ENCODE assay signal across 8 cellular contexts in genomic region chr6:62285612-62286469, GRCh38. TPM values are rescaled to one million over a fixed set of nuclear protein-coding genes. Genes with fewer than 3 reads are reported as not detected.
A peak's percentile ranks its signal among the peaks of the same experiment; 100 is the strongest.
DNase-seq lines count a peak whose midpoint lies in the region; ATAC-seq and TF ChIP-seq lines count a peak whose summit lies in the region.

Gene KHDRBS2 (minus strand): TSS chr6:62286225.

- H3K27ac ChIP-seq in parathyroid adenoma = no peak within 1 kb of the TSS

- H3K4me3 Mint-ChIP-seq in activated CD4-positive, alpha-beta T cell treated with anti-CD3 and anti-CD28 coated beads, Interleukin-2, amount 10 ng/mL, durations not matched to agents 24 days and 14 days = peak within 1 kb of the TSS; percentile 70
- no peak within 1 kb of the TSS for H3K4me3 Mint-ChIP-seq in activated CD8-positive, alpha-beta T cell treated with anti-CD3 and anti-CD28 coated beads, Interleukin-2, amount 10 ng/mL, durations not matched to agents 7 days and 5 days
- no peak within 1 kb of the TSS for H3K4me3 Mint-ChIP-seq in HFFc6

- peak; percentile 100 for ATAC-seq in HG02642 (IDR thresholded peaks at IDR 0.05; ENCODE audit: poor library complexity, unreplicated experiment)
- peak; percentile 74 for ATAC-seq in activated CD8-positive, alpha-beta T cell treated with anti-CD3 and anti-CD28 coated beads, Interleukin-2, amount 10 ng/mL, durations not matched to agents 7 days and 5 days
- peak; percentile 94 for ATAC-seq in left ventricle myocardium superior

- TF ChIP-seq CTCF in parathyroid adenoma (IDR thresholded peaks at IDR 0.05) = no peak
- no peak for TF ChIP-seq CTCF in HFFc6 (IDR thresholded peaks at IDR 0.05)

- H3K36me3 ChIP-seq in parathyroid adenoma (ENCODE audit: control insufficient read depth, insufficient read depth, low read length) = no peaks in the 10 kb centered on the region

- DNase-seq in activated CD4-positive, alpha-beta T cell treated with anti-CD3 and anti-CD28 coated beads, Interleukin-2, amount 10 ng/mL, durations not matched to agents 24 days and 14 days = peak; percentile 78
- DNase-seq in activated CD4-positive, alpha-beta T cell treated with anti-CD3 and anti-CD28 coated beads for 1 hour = no peak
- DNase-seq in NCI-H1417 (lab: John Stamatoyannopoulos, UW) (peak in 2 of 3 experiments; percentile 92 to 95), left ventricle myocardium superior (peak; percentile 85), HFFc6 (no peak)
- peak; percentile 24 for DNase-seq in activated CD8-positive, alpha-beta T cell treated with anti-CD3 and anti-CD28 coated beads, Interleukin-2, amount 10 ng/mL, durations not matched to agents 7 days and 5 days

- H3K79me2 ChIP-seq in parathyroid adenoma = no peaks in the 10 kb centered on the region

- POLR2A ChIA-PET in activated CD8-positive, alpha-beta T cell treated with anti-CD3 and anti-CD28 coated beads, Interleukin-2, amount 10 ng/mL, durations not matched to agents 7 days and 5 days (lab: Charles Lee) = no interaction called here

- no peak within 1 kb of the TSS for H2AFZ ChIP-seq in parathyroid adenoma

- H3K36me3 Mint-ChIP-seq in activated CD4-positive, alpha-beta T cell treated with anti-CD3 and anti-CD28 coated beads, Interleukin-2, amount 10 ng/mL, durations not matched to agents 24 days and 14 days (ENCODE audit: low read depth) = no peaks in the 10 kb centered on the region
- no peaks in the 10 kb centered on the region for H3K36me3 Mint-ChIP-seq in activated CD8-positive, alpha-beta T cell treated with anti-CD3 and anti-CD28 coated beads, Interleukin-2, amount 10 ng/mL, durations not matched to agents 7 days and 5 days (ENCODE audit: low read depth)
- H3K36me3 Mint-ChIP-seq in HFFc6 (ENCODE audit: low read depth) = no peaks in the 10 kb centered on the region

- intact Hi-C loops in activated CD4-positive, alpha-beta T cell treated with anti-CD3 and anti-CD28 coated beads, Interleukin-2, amount 10 ng/mL, durations not matched to agents 24 days and 14 days (cut with micrococcal nuclease) = no loop called here
- intact Hi-C loops in left ventricle myocardium superior (cut with micrococcal nuclease) = no loop called here

- no peak within 1 kb of the TSS for H3K9ac ChIP-seq in parathyroid adenoma

- H3K9me3 ChIP-seq in parathyroid adenoma (ENCODE audit: control insufficient read depth, low read length) = no peaks in the 10 kb centered on the region

- no peaks in the 10 kb centered on the region for H3K27me3 ChIP-seq in parathyroid adenoma (ENCODE audit: control insufficient read depth, insufficient read depth, low read length)

- CTCF ChIA-PET in activated CD8-positive, alpha-beta T cell treated with anti-CD3 and anti-CD28 coated beads, Interleukin-2, amount 10 ng/mL, durations not matched to agents 7 days and 5 days (lab: Charles Lee) = no interaction called here

- peak within 1 kb of the TSS; percentile 57 for H3K4me3 ChIP-seq in parathyroid adenoma (ENCODE audit: low read depth, low read length)

- H3K27ac Mint-ChIP-seq in activated CD4-positive, alpha-beta T cell treated with anti-CD3 and anti-CD28 coated beads, Interleukin-2, amount 10 ng/mL, durations not matched to agents 24 days and 14 days = no peak within 1 kb of the TSS
- H3K27ac Mint-ChIP-seq in activated CD8-positive, alpha-beta T cell treated with anti-CD3 and anti-CD28 coated beads, Interleukin-2, amount 10 ng/mL, durations not matched to agents 7 days and 5 days = no peak within 1 kb of the TSS
- H3K27ac Mint-ChIP-seq in HFFc6 = no peak within 1 kb of the TSS

- H3K9me3 Mint-ChIP-seq in activated CD4-positive, alpha-beta T cell treated with anti-CD3 and anti-CD28 coated beads, Interleukin-2, amount 10 ng/mL, durations not matched to agents 24 days and 14 days = no peaks in the 10 kb centered on the region
- H3K9me3 Mint-ChIP-seq in activated CD8-positive, alpha-beta T cell treated with anti-CD3 and anti-CD28 coated beads, Interleukin-2, amount 10 ng/mL, durations not matched to agents 7 days and 5 days (ENCODE audit: insufficient read depth) = no peaks in the 10 kb centered on the region
- H3K9me3 Mint-ChIP-seq in HFFc6 = peaks cover 9% of the 10 kb centered on the region; the same call in 1 of the 2 replicates

- H3K4me1 Mint-ChIP-seq in activated CD4-positive, alpha-beta T cell treated with anti-CD3 and anti-CD28 coated beads, Interleukin-2, amount 10 ng/mL, durations not matched to agents 24 days and 14 days = peaks cover 4% of the 10 kb centered on the region
- no peaks in the 10 kb centered on the region for H3K4me1 Mint-ChIP-seq in activated CD8-positive, alpha-beta T cell treated with anti-CD3 and anti-CD28 coated beads, Interleukin-2, amount 10 ng/mL, durations not matched to agents 7 days and 5 days (ENCODE audit: low read depth)
- H3K4me1 Mint-ChIP-seq in HFFc6 (ENCODE audit: low read depth) = no peaks in the 10 kb centered on the region

- peak within 1 kb of the TSS; percentile 86 for H3K4me2 ChIP-seq in parathyroid adenoma (ENCODE audit: low read length)

- no peaks in the 10 kb centered on the region for H3K4me1 ChIP-seq in parathyroid adenoma

- peaks cover 14% of the 10 kb centered on the region for H3K27me3 Mint-ChIP-seq in activated CD4-positive, alpha-beta T cell treated with anti-CD3 and anti-CD28 coated beads, Interleukin-2, amount 10 ng/mL, durations not matched to agents 24 days and 14 days
- H3K27me3 Mint-ChIP-seq in activated CD8-positive, alpha-beta T cell treated with anti-CD3 and anti-CD28 coated beads, Interleukin-2, amount 10 ng/mL, durations not matched to agents 7 days and 5 days (ENCODE audit: low read depth) = peaks cover 14% of the 10 kb centered on the region
- no peaks in the 10 kb centered on the region; the same call in 1 of the 2 replicates for H3K27me3 Mint-ChIP-seq in HFFc6 (ENCODE audit: insufficient read depth)

RNA-seq across cellular contexts. Expression of gene KHDRBS2, which starts in this region (rescaled TPM):
- not detected in 2 replicates for total RNA-seq in activated CD4-positive, alpha-beta T cell treated with anti-CD3 and anti-CD28 coated beads, Interleukin-2, amount 10 ng/mL, durations not matched to agents 24 days and 14 days
- total RNA-seq in activated CD8-positive, alpha-beta T cell treated with anti-CD3 and anti-CD28 coated beads, Interleukin-2, amount 10 ng/mL, durations not matched to agents 7 days and 5 days = not detected
- total RNA-seq in left ventricle myocardium superior = not detected
- not detected for total RNA-seq in HFFc6 (2021; fragmentation: NEBNext Ultra II Directional; extraction: Animal tissue kit (Norgen Biotek cat#: 25700))

Comparison
In these comparisons a context has a peak if more than half of its experiments do, and no peak if none do; other contexts are left out.
1. Peak in DNase-seq in activated CD4-positive, alpha-beta T cell treated with anti-CD3 and anti-CD28 coated beads, Interleukin-2, amount 10 ng/mL, durations not matched to agents 24 days and 14 days; RNA of the gene not detected or under 1 TPM.
2. Peak in DNase-seq and ATAC-seq in activated CD8-positive, alpha-beta T cell treated with anti-CD3 and anti-CD28 coated beads, Interleukin-2, amount 10 ng/mL, durations not matched to agents 7 days and 5 days; RNA of the gene not detected or under 1 TPM.
3. Peak in DNase-seq and ATAC-seq in left ventricle myocardium superior; RNA of the gene not detected or under 1 TPM.
4. DNase-seq: peak in NCI-H1417 (2 of 3); none in activated CD4-positive, alpha-beta T cell treated with anti-CD3 and anti-CD28 coated beads for 1 hour (single experiment) and HFFc6 (single experiment).
5. Peak in every context shown above with its lines, with median percentiles within 50 percentile points of each other: ATAC-seq.